Comparison of ENCODE assay signal across 1 cellular context in the genomic region with DNA sequence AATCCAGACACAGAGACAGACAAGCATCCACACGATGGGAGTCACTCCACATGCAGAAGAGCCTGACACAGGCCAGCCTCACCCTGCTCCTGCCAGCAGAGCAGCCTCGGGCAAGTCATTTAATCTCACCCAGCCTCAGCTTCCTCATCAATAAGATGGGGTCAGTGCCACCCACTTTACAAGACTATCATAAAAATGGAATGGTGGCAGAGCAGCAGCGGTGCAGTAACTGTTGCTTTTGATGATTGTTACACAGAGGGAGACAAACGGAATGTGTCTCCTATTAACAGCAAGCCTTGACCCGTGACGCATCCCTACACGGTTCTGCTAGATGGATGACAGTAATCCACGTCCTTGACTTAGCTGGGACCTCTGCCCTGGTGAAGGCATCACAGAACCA.
TF ChIP-seq lines count a peak whose summit lies in the region.

No MANE protein-coding gene starts in this region.

TF ChIP-seq in WTC11, 78 proteins besides CTCF, POLR2A, EP300 and RAD21:
- TF ChIP-seq, protein P1, sequence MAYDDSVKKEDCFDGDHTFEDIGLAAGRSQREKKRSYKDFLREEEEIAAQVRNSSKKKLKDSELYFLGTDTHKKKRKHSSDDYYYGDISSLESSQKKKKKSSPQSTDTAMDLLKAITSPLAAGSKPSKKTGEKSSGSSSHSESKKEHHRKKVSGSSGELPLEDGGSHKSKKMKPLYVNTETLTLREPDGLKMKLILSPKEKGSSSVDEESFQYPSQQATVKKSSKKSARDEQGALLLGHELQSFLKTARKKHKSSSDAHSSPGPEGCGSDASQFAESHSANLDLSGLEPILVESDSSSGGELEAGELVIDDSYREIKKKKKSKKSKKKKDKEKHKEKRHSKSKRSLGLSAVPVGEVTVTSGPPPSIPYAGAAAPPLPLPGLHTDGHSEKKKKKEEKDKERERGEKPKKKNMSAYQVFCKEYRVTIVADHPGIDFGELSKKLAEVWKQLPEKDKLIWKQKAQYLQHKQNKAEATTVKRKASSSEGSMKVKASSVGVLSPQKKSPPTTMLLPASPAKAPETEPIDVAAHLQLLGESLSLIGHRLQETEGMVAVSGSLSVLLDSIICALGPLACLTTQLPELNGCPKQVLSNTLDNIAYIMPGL (CRISPR knock-in tag; IDR thresholded peaks at IDR 0.05) = no peak
- TF ChIP-seq, protein P2, sequence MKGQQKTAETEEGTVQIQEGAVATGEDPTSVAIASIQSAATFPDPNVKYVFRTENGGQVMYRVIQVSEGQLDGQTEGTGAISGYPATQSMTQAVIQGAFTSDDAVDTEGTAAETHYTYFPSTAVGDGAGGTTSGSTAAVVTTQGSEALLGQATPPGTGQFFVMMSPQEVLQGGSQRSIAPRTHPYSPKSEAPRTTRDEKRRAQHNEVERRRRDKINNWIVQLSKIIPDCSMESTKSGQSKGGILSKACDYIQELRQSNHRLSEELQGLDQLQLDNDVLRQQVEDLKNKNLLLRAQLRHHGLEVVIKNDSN (CRISPR knock-in tag; IDR thresholded peaks at IDR 0.05) = no peak
- TF ChIP-seq, protein P3, sequence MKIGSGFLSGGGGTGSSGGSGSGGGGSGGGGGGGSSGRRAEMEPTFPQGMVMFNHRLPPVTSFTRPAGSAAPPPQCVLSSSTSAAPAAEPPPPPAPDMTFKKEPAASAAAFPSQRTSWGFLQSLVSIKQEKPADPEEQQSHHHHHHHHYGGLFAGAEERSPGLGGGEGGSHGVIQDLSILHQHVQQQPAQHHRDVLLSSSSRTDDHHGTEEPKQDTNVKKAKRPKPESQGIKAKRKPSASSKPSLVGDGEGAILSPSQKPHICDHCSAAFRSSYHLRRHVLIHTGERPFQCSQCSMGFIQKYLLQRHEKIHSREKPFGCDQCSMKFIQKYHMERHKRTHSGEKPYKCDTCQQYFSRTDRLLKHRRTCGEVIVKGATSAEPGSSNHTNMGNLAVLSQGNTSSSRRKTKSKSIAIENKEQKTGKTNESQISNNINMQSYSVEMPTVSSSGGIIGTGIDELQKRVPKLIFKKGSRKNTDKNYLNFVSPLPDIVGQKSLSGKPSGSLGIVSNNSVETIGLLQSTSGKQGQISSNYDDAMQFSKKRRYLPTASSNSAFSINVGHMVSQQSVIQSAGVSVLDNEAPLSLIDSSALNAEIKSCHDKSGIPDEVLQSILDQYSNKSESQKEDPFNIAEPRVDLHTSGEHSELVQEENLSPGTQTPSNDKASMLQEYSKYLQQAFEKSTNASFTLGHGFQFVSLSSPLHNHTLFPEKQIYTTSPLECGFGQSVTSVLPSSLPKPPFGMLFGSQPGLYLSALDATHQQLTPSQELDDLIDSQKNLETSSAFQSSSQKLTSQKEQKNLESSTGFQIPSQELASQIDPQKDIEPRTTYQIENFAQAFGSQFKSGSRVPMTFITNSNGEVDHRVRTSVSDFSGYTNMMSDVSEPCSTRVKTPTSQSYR (CRISPR knock-in tag; IDR thresholded peaks at IDR 0.05) = no peak
- TF ChIP-seq, protein P4, sequence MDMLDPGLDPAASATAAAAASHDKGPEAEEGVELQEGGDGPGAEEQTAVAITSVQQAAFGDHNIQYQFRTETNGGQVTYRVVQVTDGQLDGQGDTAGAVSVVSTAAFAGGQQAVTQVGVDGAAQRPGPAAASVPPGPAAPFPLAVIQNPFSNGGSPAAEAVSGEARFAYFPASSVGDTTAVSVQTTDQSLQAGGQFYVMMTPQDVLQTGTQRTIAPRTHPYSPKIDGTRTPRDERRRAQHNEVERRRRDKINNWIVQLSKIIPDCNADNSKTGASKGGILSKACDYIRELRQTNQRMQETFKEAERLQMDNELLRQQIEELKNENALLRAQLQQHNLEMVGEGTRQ (CRISPR knock-in tag; IDR thresholded peaks at IDR 0.05) = no peak
- no peak for TF ChIP-seq EMX1 (CRISPR knock-in tag; IDR thresholded peaks at IDR 0.05)
- TF ChIP-seq NR3C1 (CRISPR knock-in tag; conservative IDR thresholded peaks at IDR 0.05; ENCODE audit: low read depth) = no peak
